9 cellular contexts compared by ENCODE assay signal in genomic region chr3:70120360-70120966, GRCh38.
DNase-seq lines count a peak whose midpoint lies in the region; ATAC-seq and TF ChIP-seq lines count a peak whose summit lies in the region.
"Had no signal": no experiment of that assay in that cellular context is flagged by ENCODE, and none has a peak within 500 bp of the region (broad histone marks: within the 10 kb centered on the region; RNA-seq: fewer than 3 reads in every experiment).

No MANE protein-coding gene starts in this region.

- no peaks in the 10 kb centered on the region for H3K9me3 Mint-ChIP-seq in MCF 10A (ENCODE audit: unreplicated experiment)
- H3K9me3 Mint-ChIP-seq in stimulated activated memory B cell treated with anti-CD40 and anti-IgM and Interleukin-4, amounts not matched to agents 10 μg/mL and 1 μg/mL and 100 μg/mL, for 72 hours: no peaks in the 10 kb centered on the region

- H3K4me1 ChIP-seq in GM23248 (ENCODE audit: insufficient read depth) (no peaks in the 10 kb centered on the region), liver (ENCODE audit: control insufficient read depth in 4 of 4, insufficient read depth in 4 of 4, low read length in 3 of 4) (no peaks in the 10 kb centered on the region)
- H3K4me1 ChIP-seq: BLaER1 had no signal

- no peaks in the 10 kb centered on the region for H4K20me1 ChIP-seq in GM23248 (ENCODE audit: insufficient read depth)
- H4K20me1 ChIP-seq: BLaER1 had no signal

- H3K9me2 ChIP-seq in GM23248 (ENCODE audit: insufficient read depth): no peaks in the 10 kb centered on the region

- H3K27ac Mint-ChIP-seq in MCF 10A (ENCODE audit: low read depth, unreplicated experiment): no peak overlapping the region
- H3K27ac Mint-ChIP-seq in stimulated activated memory B cell treated with anti-CD40 and anti-IgM and Interleukin-4, amounts not matched to agents 10 μg/mL and 1 μg/mL and 100 μg/mL, for 72 hours: no peak overlapping the region

- TF ChIP-seq CTCF in MCF 10A (IDR thresholded peaks at IDR 0.05; ENCODE audit: unreplicated experiment): peak; percentile 73
- TF ChIP-seq CTCF in liver (IDR thresholded peaks at IDR 0.05; ENCODE audit: low read depth, low read length, missing input control): peak; percentile 67

- H3K36me3 ChIP-seq in GM23248 (ENCODE audit: low read depth) (no peaks in the 10 kb centered on the region), liver (ENCODE audit: control insufficient read depth in 4 of 4, insufficient read depth in 3 of 4, low read depth in 1 of 4, low read length in 3 of 4) (no peaks in the 10 kb centered on the region)
- H3K36me3 ChIP-seq: BLaER1 had no signal

- no peak overlapping the region for H3K4me2 ChIP-seq in GM23248 (ENCODE audit: unreplicated experiment)
- H3K4me2 ChIP-seq: BLaER1 had no signal

- H3K4me1 Mint-ChIP-seq in MCF 10A (ENCODE audit: insufficient read depth, unreplicated experiment): no peaks in the 10 kb centered on the region
- H3K4me1 Mint-ChIP-seq in stimulated activated memory B cell treated with anti-CD40 and anti-IgM and Interleukin-4, amounts not matched to agents 10 μg/mL and 1 μg/mL and 100 μg/mL, for 72 hours: no peaks in the 10 kb centered on the region

- peak in 2 of 3 experiments; percentile 25 to 78 for DNase-seq in NCI-H1417 (lab: John Stamatoyannopoulos, UW)
- DNase-seq in NCI-H1417 treated with DMSO at 0.1 percent for 48 hours (lab: John Stamatoyannopoulos, UW): no peak
- DNase-seq in GM23248: peak; percentile 54
- DNase-seq in KBM-7: peak; percentile 66
- DNase-seq in T-helper 2 cell: peak in 3 of 5 experiments; percentile 16 to 55 (median 31)
- peak; percentile 82 for DNase-seq in MCF 10A (ENCODE audit: unreplicated experiment)

- H3K4me3 ChIP-seq in GM23248 (no peak overlapping the region), liver (ENCODE audit: low read depth in 1 of 3, low read length in 3 of 3) (no peak overlapping the region)
- H3K4me3 ChIP-seq: BLaER1 had no signal

- in situ Hi-C loops in GM23248 (cut with MboI) (no loop called here), KBM-7 (cut with MboI; ENCODE audit: low pct_unique_long_range_greater_than_20kb, low sequenced_read_pairs) (no loop called here)

- H3K9ac ChIP-seq in GM23248 (no peak overlapping the region), liver (ENCODE audit: low read depth in 1 of 2, low read length in 2 of 2) (no peak overlapping the region)
- H3K9ac ChIP-seq: BLaER1 had no signal

- H3K27ac ChIP-seq in GM23248 (no peak overlapping the region), liver (ENCODE audit: low read depth in 1 of 2, low read length in 2 of 2) (no peak overlapping the region)
- H3K27ac ChIP-seq: BLaER1 had no signal

- POLR2A ChIA-PET in MCF 10A (lab: Yijun Ruan, JAX): interaction anchor here (0.5 kb wide), 1 partner anchor 612 kb away, joined by 3 read pairs; no protein-coding TSS in a partner anchor

- no peaks in the 10 kb centered on the region for H3K9me3 ChIP-seq in GM23248 (ENCODE audit: low read depth)
- H3K9me3 ChIP-seq in liver (ENCODE audit: control insufficient read depth in 4 of 4, low read length in 3 of 4): no peaks in the 10 kb centered on the region
- H3K9me3 ChIP-seq: BLaER1 had no signal

- peak; percentile 81 to 93 for TF ChIP-seq RAD21 in liver (IDR thresholded peaks at IDR 0.05)

- no peak overlapping the region for H3K4me3 Mint-ChIP-seq in MCF 10A (ENCODE audit: unreplicated experiment)
- H3K4me3 Mint-ChIP-seq in stimulated activated memory B cell treated with anti-CD40 and anti-IgM and Interleukin-4, amounts not matched to agents 10 μg/mL and 1 μg/mL and 100 μg/mL, for 72 hours: no peak overlapping the region

- H2AFZ ChIP-seq in GM23248: no peak overlapping the region

- intact Hi-C loops in MCF 10A (cut with micrococcal nuclease): loop anchor here (1.0 kb wide), 1 partner anchor 239 kb away; no protein-coding TSS in a partner anchor

- CTCF ChIA-PET in MCF 10A (lab: Yijun Ruan, JAX): interaction anchor here (0.6 to 2.9 kb wide), 16 partner anchors 9 to 1723 kb away, joined by 3 to 21 read pairs (median 4); no protein-coding TSS in a partner anchor

- peak; percentile 73 for ATAC-seq in stimulated activated memory B cell treated with anti-CD40 and anti-IgM and Interleukin-4, amounts not matched to agents 10 μg/mL and 1 μg/mL and 100 μg/mL, for 72 hours

- 59 to 60% methylated on average over 11 of the region's 11 CpGs for WGBS in GM23248 (ENCODE audit: low coverage in 1 of 2, low lambda C conversion rate in 2 of 2, missing lambda C conversion rate in 2 of 2), 2 experiments
- 69% methylated on average over 11 of the region's 11 CpGs for WGBS in liver

- H3K36me3 Mint-ChIP-seq in MCF 10A (ENCODE audit: insufficient read depth, unreplicated experiment): no peaks in the 10 kb centered on the region
- H3K36me3 Mint-ChIP-seq in stimulated activated memory B cell treated with anti-CD40 and anti-IgM and Interleukin-4, amounts not matched to agents 10 μg/mL and 1 μg/mL and 100 μg/mL, for 72 hours: no peaks in the 10 kb centered on the region

- no peaks in the 10 kb centered on the region for H3K79me2 ChIP-seq in GM23248 (ENCODE audit: insufficient read depth)

- BruUV-seq in MCF 10A (replicated peaks; lab: Mats Ljungman, UMichigan): no TSS peak

- H3K27me3 Mint-ChIP-seq in MCF 10A (ENCODE audit: insufficient read depth, unreplicated experiment): peaks cover 63% of the 10 kb centered on the region
- H3K27me3 Mint-ChIP-seq in stimulated activated memory B cell treated with anti-CD40 and anti-IgM and Interleukin-4, amounts not matched to agents 10 μg/mL and 1 μg/mL and 100 μg/mL, for 72 hours: peaks cover 2% of the 10 kb centered on the region

- peaks cover 7% of the 10 kb centered on the region; the same call in 1 of the 2 replicates for H3K27me3 ChIP-seq in GM23248 (replicated peaks; ENCODE audit: insufficient read depth)
- peaks cover 0 to 3% (median 0%) of the 10 kb centered on the region in 4 donors for H3K27me3 ChIP-seq in liver (ENCODE audit: control insufficient read depth in 4 of 4, insufficient read depth in 4 of 4, low read length in 3 of 4)
- H3K27me3 ChIP-seq: BLaER1 had no signal

- no peaks in the 10 kb centered on the region for H3F3A ChIP-seq in GM23248 (ENCODE audit: insufficient read depth)

TF ChIP-seq in liver, 16 proteins besides CTCF, POLR2A, EP300 and RAD21:
- TF ChIP-seq SP1 (IDR thresholded peaks at IDR 0.05): no peak
- no peak for TF ChIP-seq FOXA2 (IDR thresholded peaks at IDR 0.05)
- TF ChIP-seq FOXA1 (IDR thresholded peaks at IDR 0.05): no peak
- no peak for TF ChIP-seq NR2F2 (IDR thresholded peaks at IDR 0.05)
- TF ChIP-seq RXRA (IDR thresholded peaks at IDR 0.05): no peak
